In the genomic region with DNA sequence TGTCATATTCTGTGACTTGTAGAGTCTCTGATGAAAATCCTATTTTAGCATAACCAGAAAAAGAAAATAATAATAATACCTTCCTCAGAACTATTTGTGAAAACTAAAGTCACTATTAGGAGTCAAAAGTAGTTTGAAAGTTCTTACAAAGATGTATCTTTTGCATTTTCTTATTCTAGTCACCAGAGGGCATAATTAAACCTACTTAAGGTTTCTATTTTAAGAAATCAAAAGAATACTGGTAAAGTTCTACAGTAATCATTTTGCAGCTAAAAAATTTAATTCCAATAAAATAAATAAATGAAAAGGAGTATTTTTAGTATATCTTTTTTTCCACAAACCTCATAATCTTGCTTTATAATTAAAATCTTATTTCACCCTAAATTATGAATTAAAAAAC, we compare ENCODE assay signal across 10 cellular contexts. TPM values are rescaled to one million over a fixed set of nuclear protein-coding genes. Genes with fewer than 3 reads are reported as not detected.
DNase-seq lines count a peak whose midpoint lies in the region; ATAC-seq, FAIRE-seq and TF ChIP-seq lines count a peak whose summit lies in the region.
"Had no signal": no experiment of that assay in that cellular context is flagged by ENCODE, and none has a peak within 500 bp of the region (broad histone marks: within the 10 kb centered on the region; RNA-seq: fewer than 3 reads in every experiment).

No MANE protein-coding gene starts in this region.

- H2AFZ ChIP-seq in HepG2 (ENCODE audit: low read length) = no peak overlapping the region

- TF ChIP-seq CTCF in HepG2 (CRISPR knock-in tag; IDR thresholded peaks at IDR 0.05) (no peak), right lobe of liver (IDR thresholded peaks at IDR 0.05) (peak in 2 of 4 donors; percentile 36 to 38), epithelial cell of esophagus (IDR thresholded peaks at IDR 0.05; ENCODE audit: insufficient read depth, low read depth, low read length, missing control alignments) (no peak), ovary (IDR thresholded peaks at IDR 0.05) (no peak)

- TF ChIP-seq EP300 in HepG2 (IDR thresholded peaks at IDR 0.05; ENCODE audit: low read depth in 2 of 2, low read length in 2 of 2) (no peak), HepG2 (CRISPR knock-in tag; IDR thresholded peaks at IDR 0.05; ENCODE audit: borderline replicate concordance) (no peak), ovary (IDR thresholded peaks at IDR 0.05) (no peak)

- CTCF ChIA-PET in HepG2 (lab: Yijun Ruan, JAX; ENCODE audit: low intra/inter-chr PET ratio, low total read pairs) = interaction anchor here (1.4 to 1.6 kb wide), 2 partner anchors 116 to 147 kb away, joined by 5 to 18 read pairs; partner anchors contain the start of gene FAM184A

- intact Hi-C loops in HepG2 (cut with micrococcal nuclease; ENCODE audit: unreplicated experiment) = loop anchor here (1.0 kb wide), 1 partner anchor 147 kb away; no protein-coding TSS in a partner anchor
- intact Hi-C loops in right lobe of liver (cut with DNase I) = no loop called here
- intact Hi-C loops in ovary (cut with DNase I) = loop anchor here in 1 of 4 donors (5.0 kb wide), 1 partner anchor 149 kb away; no protein-coding TSS in a partner anchor

- peak; percentile 34 for FAIRE-seq in HepG2 (lab: Jason Lieb, UNC)

- no peaks in the 10 kb centered on the region for H3K79me2 ChIP-seq in HepG2 (ENCODE audit: insufficient read depth, low read length)

- POLR2A ChIA-PET in HepG2 (lab: Yijun Ruan, JAX) = no interaction called here

- no peak overlapping the region for H3K27ac ChIP-seq in HepG2 (ENCODE audit: extremely low read length, insufficient read depth, low read length)
- no peak overlapping the region for H3K27ac ChIP-seq in right lobe of liver
- no peak overlapping the region for H3K27ac ChIP-seq in ovary

- no TSS peak for BruUV-seq in HepG2 (replicated peaks; lab: Mats Ljungman, UMichigan)

- in situ Hi-C loops in HepG2 (cut with HindIII; ENCODE audit: extremely low pct_ligation_motif_present, low pct_unique_long_range_greater_than_20kb) = no loop called here

- H3K27me3 ChIP-seq in HepG2 (ENCODE audit: control insufficient read depth in 1 of 2, insufficient read depth in 2 of 2, low read length in 2 of 2) = no peaks in the 10 kb centered on the region
- H3K27me3 ChIP-seq in right lobe of liver = no peaks in the 10 kb centered on the region
- H3K27me3 ChIP-seq in ovary = no peaks in the 10 kb centered on the region

- TF ChIP-seq RAD21 in HepG2 (CRISPR knock-in tag; IDR thresholded peaks at IDR 0.05) = no peak

- TF ChIP-seq POLR2A in HepG2 (IDR thresholded peaks at IDR 0.05; ENCODE audit: insufficient read depth in 1 of 2, low read depth in 2 of 2, low read length in 2 of 2) (no peak), right lobe of liver (IDR thresholded peaks at IDR 0.05) (no peak), ovary (IDR thresholded peaks at IDR 0.05) (no peak)

- no peaks in the 10 kb centered on the region for H4K20me1 ChIP-seq in HepG2 (ENCODE audit: insufficient read depth, low read length)

- no peaks in the 10 kb centered on the region for H3K36me3 ChIP-seq in HepG2 (replicated peaks in 1 of 2; ENCODE audit: control insufficient read depth in 1 of 2, insufficient read depth in 2 of 2, low read length in 2 of 2)
- H3K36me3 ChIP-seq in right lobe of liver = no peaks in the 10 kb centered on the region
- no peaks in the 10 kb centered on the region for H3K36me3 ChIP-seq in ovary

- H3K4me2 ChIP-seq in HepG2 (ENCODE audit: low read depth, low read length) = no peak overlapping the region

- no peak for ATAC-seq in HepG2
- ATAC-seq in right lobe of liver = no peak

- H3K9me3 ChIP-seq in HepG2 (ENCODE audit: low read length) = no peaks in the 10 kb centered on the region
- H3K9me3 ChIP-seq in right lobe of liver = no peaks in the 10 kb centered on the region
- H3K9me3 ChIP-seq in ovary = no peaks in the 10 kb centered on the region

- H3K4me1 ChIP-seq in HepG2 (ENCODE audit: insufficient read depth, low read length) (0 out of 2 replicates have a peak, but pooled peaks cover 7% of the 10 kb centered on the region), right lobe of liver (no peaks in the 10 kb centered on the region), ovary (ENCODE audit: insufficient read depth) (no peaks in the 10 kb centered on the region)

- no peak overlapping the region for H3K9ac ChIP-seq in HepG2 (ENCODE audit: insufficient read depth, low read depth, low read length)

- no peak for DNase-seq in HepG2 (ENCODE audit: low spot score)
- no peak for DNase-seq in right lobe of liver
- peak; percentile 61 for DNase-seq in OCI-M1 (lab: John Stamatoyannopoulos, UW)
- DNase-seq in epithelial cell of esophagus (ENCODE audit: low read depth) = peak; percentile 8
- no peak for DNase-seq in ovary
- no peak for DNase-seq in islet precursor cell
- no peak for DNase-seq in NCI-H2227 (lab: John Stamatoyannopoulos, UW; ENCODE audit: unreplicated experiment)
- DNase-seq in SK-N-DZ (ENCODE audit: low spot score) = no peak
- DNase-seq: caudate nucleus; NK-92 treated with Interleukin-12 subunit alpha and Interleukin-12 subunit beta, amount 100 ng/mL, for 24 hours had no signal

- no peak overlapping the region for H3K4me3 ChIP-seq in HepG2 (replicated peaks in 1 of 3; ENCODE audit: insufficient read depth in 1 of 3, low read depth in 2 of 3, low read length in 3 of 3)
- no peak overlapping the region for H3K4me3 ChIP-seq in right lobe of liver
- no peak overlapping the region for H3K4me3 ChIP-seq in epithelial cell of esophagus (ENCODE audit: low read length)
- H3K4me3 ChIP-seq in ovary = no peak overlapping the region

TF ChIP-seq in HepG2, 621 proteins besides CTCF, POLR2A, EP300 and RAD21:
- TF ChIP-seq CSRNP1 (CRISPR knock-in tag; IDR thresholded peaks at IDR 0.05) (no peak), RAD51 (IDR thresholded peaks at IDR 0.05; ENCODE audit: borderline replicate concordance) (no peak), ZKSCAN5 (CRISPR knock-in tag; IDR thresholded peaks at IDR 0.05) (no peak), ZNF260 (CRISPR knock-in tag; IDR thresholded peaks at IDR 0.05; ENCODE audit: borderline replicate concordance, low read depth) (no peak)
- TF ChIP-seq, protein P1, sequence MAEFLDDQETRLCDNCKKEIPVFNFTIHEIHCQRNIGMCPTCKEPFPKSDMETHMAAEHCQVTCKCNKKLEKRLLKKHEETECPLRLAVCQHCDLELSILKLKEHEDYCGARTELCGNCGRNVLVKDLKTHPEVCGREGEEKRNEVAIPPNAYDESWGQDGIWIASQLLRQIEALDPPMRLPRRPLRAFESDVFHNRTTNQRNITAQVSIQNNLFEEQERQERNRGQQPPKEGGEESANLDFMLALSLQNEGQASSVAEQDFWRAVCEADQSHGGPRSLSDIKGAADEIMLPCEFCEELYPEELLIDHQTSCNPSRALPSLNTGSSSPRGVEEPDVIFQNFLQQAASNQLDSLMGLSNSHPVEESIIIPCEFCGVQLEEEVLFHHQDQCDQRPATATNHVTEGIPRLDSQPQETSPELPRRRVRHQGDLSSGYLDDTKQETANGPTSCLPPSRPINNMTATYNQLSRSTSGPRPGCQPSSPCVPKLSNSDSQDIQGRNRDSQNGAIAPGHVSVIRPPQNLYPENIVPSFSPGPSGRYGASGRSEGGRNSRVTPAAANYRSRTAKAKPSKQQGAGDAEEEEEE (CRISPR knock-in tag; IDR thresholded peaks at IDR 0.05; ENCODE audit: borderline replicate concordance) = no peak

RNA-seq across cellular contexts. Expression of gene MCM9, which starts 28.0 kb away (rescaled TPM):
- 11.6 and 17.2 TPM in 2 replicates for total RNA-seq in HepG2 (2016; rRNA removed; fragmentation: Illumina TruSeq; extraction: Trizol)
- total RNA-seq in HepG2 (2016; cell fraction: cytosol; rRNA removed; fragmentation: Illumina TruSeq; extraction: Trizol; ENCODE audit: low read depth) = 2.7 and 2.9 TPM in 2 replicates
- total RNA-seq in HepG2 (2016; cell fraction: insoluble cytoplasmic fraction; rRNA removed; fragmentation: Illumina TruSeq; extraction: Trizol) = 10.8 and 16.0 TPM in 2 replicates
- total RNA-seq in HepG2 (2016; cell fraction: membrane; rRNA removed; fragmentation: Illumina TruSeq; extraction: Trizol) = 5.0 TPM in 2 replicates
- 37.0 and 37.6 TPM in 2 replicates for total RNA-seq in HepG2 (2016; cell fraction: nucleus; rRNA removed; fragmentation: Illumina TruSeq; extraction: Trizol)
- polyA plus RNA-seq in HepG2 (2011; rRNA removed) = 3.3 and 3.8 TPM in 2 replicates
- polyA plus RNA-seq in HepG2 (2011; cell fraction: cytosol; rRNA removed) = 1.4 and 1.7 TPM in 2 replicates
- polyA plus RNA-seq in HepG2 (2011; cell fraction: nucleus; rRNA removed) = 10.2 and 12.2 TPM in 2 replicates
- 6.7 and 8.7 TPM in 2 replicates for polyA plus RNA-seq in HepG2 (2012)
- polyA plus RNA-seq in HepG2 (2016; cell fraction: cytosol; fragmentation: Illumina TruSeq; extraction: Trizol; ENCODE audit: low read depth) = 0.57 and 0.58 TPM in 2 replicates
- polyA plus RNA-seq in HepG2 (2016; cell fraction: insoluble cytoplasmic fraction; fragmentation: Illumina TruSeq; extraction: Trizol; ENCODE audit: low read depth) = 5.1 and 5.7 TPM in 2 replicates
- 1.4 TPM in 2 replicates for polyA plus RNA-seq in HepG2 (2016; cell fraction: membrane; fragmentation: Illumina TruSeq; extraction: Trizol; ENCODE audit: low read depth)
- 24.3 and 25.6 TPM in 2 replicates for polyA plus RNA-seq in HepG2 (2016; cell fraction: nucleus; fragmentation: Illumina TruSeq; extraction: Trizol; ENCODE audit: insufficient read depth, low read depth)
- polyA minus RNA-seq in HepG2 (2011; rRNA and poly(A)+ RNA removed; ENCODE audit: low replicate concordance) = 7.4 and 13.2 TPM in 2 replicates
- polyA minus RNA-seq in HepG2 (2011; cell fraction: cytosol; rRNA and poly(A)+ RNA removed) = 4.0 and 5.6 TPM in 2 replicates
- 53.5 and 55.6 TPM in 2 replicates for polyA minus RNA-seq in HepG2 (2011; cell fraction: nucleus; rRNA and poly(A)+ RNA removed)
- 1 to 10 TPM; 4.3 to 7.6 (median 6.9) TPM for total RNA-seq in right lobe of liver
- total RNA-seq in ovary = 10 to 100 TPM in 6 of 7 donors, 1 to 10 TPM in 1; 7.9 to 17.5 (median 11.6) TPM
- 1 to 10 TPM; 5.5 to 6.7 TPM for polyA plus RNA-seq in ovary
- polyA plus RNA-seq in SK-N-DZ (2014; cell fraction: cytosol; rRNA removed) = 9.8 and 13.4 TPM in 2 replicates
- 38.9 and 41.2 TPM in 2 replicates for polyA plus RNA-seq in SK-N-DZ (2014; cell fraction: nucleus; rRNA removed)

Comparison
In these comparisons a context has a peak if more than half of its experiments do, and no peak if none do; other contexts are left out.
1. DNase-seq: peak in OCI-M1 (single experiment) and epithelial cell of esophagus (single experiment); none in HepG2 (single experiment), right lobe of liver (0 of 3), ovary (0 of 5), islet precursor cell (single experiment), NCI-H2227 (single experiment) and SK-N-DZ (single experiment).